25 cellular contexts compared by ENCODE assay signal in the genomic region with DNA sequence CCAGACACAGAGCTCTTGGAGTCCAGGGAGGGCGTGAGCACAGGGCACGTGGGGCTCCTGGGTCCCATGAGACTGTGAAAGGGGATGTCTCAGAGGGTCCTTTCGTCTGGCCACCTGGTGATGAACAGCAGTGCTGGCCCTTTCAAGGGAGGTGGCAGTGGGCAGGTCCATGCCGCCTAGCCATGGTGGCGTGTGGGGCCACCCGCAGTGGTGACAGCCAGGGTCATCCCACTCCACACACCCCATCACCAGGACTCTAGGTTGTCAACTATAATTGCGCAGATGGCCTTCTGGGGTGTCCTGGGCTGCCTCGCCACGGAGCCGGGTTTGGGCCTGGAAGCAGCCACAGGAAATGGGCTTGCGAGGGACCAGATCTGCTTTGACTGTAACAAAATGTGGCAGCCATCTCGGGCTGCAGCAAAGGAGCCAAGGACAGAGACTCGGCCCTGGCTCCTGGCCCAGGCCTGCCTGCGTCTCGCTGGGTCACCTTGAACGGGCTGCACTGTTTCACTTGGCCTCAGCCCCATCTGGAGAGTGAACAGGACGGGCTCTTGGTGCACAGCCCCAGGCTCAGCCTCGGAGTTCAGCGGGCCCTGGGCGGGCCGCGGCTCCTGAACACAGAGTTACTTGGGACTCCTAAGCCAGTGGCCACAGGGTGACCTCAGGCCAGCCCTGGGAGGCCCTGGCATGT.
DNase-seq lines count a peak whose midpoint lies in the region; ATAC-seq and TF ChIP-seq lines count a peak whose summit lies in the region.
"Had no signal": no experiment of that assay in that cellular context is flagged by ENCODE, and none has a peak within 500 bp of the region (broad histone marks: within the 10 kb centered on the region; RNA-seq: fewer than 3 reads in every experiment).

No MANE protein-coding gene starts in this region.

- BruUV-seq in PC-9 (replicated peaks; lab: Mats Ljungman, UMichigan) (no TSS peak), mammary epithelial cell (replicated peaks; lab: Mats Ljungman, UMichigan) (no TSS peak)

- POLR2A ChIA-PET in PC-9 (lab: Charles Lee; ENCODE audit: unreplicated experiment) = no interaction called here

- no peaks in the 10 kb centered on the region; a peak in 1 of 7 replicates for H3K36me3 Mint-ChIP-seq in H9 (ENCODE audit: insufficient read depth in 1 of 3, low read depth in 3 of 3)
- H3K36me3 Mint-ChIP-seq in stimulated activated effector memory CD8-positive, alpha-beta T cell treated with anti-CD3 and anti-CD28 coated beads, Interleukin-12 subunit alpha, Interleukin-12 subunit beta, amount 100 ng/mL, for 72 hours = no peaks in the 10 kb centered on the region
- H3K36me3 Mint-ChIP-seq: activated naive CD4-positive, alpha-beta T cell treated with anti-CD3 and anti-CD28 coated beads, Interleukin-2, amount 50 U/mL, for 72 hours; CD8-positive, alpha-beta memory T cell; naive thymus-derived CD8-positive, alpha-beta T cell had no signal

- H3K4me1 ChIP-seq in H9 (ENCODE audit: insufficient read depth, low read length) (peaks cover 4% of the 10 kb centered on the region; the same call in 1 of the 2 replicates), PC-9 (replicated peaks; ENCODE audit: insufficient read depth) (no peaks in the 10 kb centered on the region), mammary epithelial cell (ENCODE audit: insufficient read depth, low read length) (no peaks in the 10 kb centered on the region)
- H3K4me1 ChIP-seq: esophagus squamous epithelium had no signal

- no peak overlapping the region for H3K56ac ChIP-seq in H9 (ENCODE audit: insufficient read length, low read depth, low read length)

- CTCF ChIA-PET in PC-9 (lab: Charles Lee) = no interaction called here
- CTCF ChIA-PET in mammary epithelial cell (lab: Charles Lee; ENCODE audit: low non-redundant PET) = no interaction called here

- no peak overlapping the region for H2BK120ac ChIP-seq in H9 (ENCODE audit: low read depth, low read length, poor library complexity, severe bottlenecking)

- no peak overlapping the region for H2BK12ac ChIP-seq in H9 (ENCODE audit: insufficient read length, low read depth, low read length)

- H3T11ph ChIP-seq in H9 (ENCODE audit: low read length) = no peak overlapping the region

- H2BK5ac ChIP-seq in H9 (ENCODE audit: insufficient read length, low read length) = no peak overlapping the region

- no peaks in the 10 kb centered on the region for H3K79me1 ChIP-seq in H9 (ENCODE audit: insufficient read depth, low read depth, low read length, poor library complexity, severe bottlenecking)

- TF ChIP-seq CTCF in H9 (conservative IDR thresholded peaks at IDR 0.05) = no peak
- TF ChIP-seq CTCF in PC-9 (conservative IDR thresholded peaks at IDR 0.05) = no peak
- TF ChIP-seq CTCF in mammary epithelial cell (conservative IDR thresholded peaks at IDR 0.05 in 1 of 2, IDR thresholded peaks at IDR 0.05 in 1 of 2; ENCODE audit: extremely low read depth in 1 of 2, insufficient read depth in 1 of 2, low read depth in 1 of 2, low read length in 2 of 2) = no peak

- H3F3A ChIP-seq in PC-9 (ENCODE audit: insufficient read depth, low read depth) = no peaks in the 10 kb centered on the region

- H3K27ac Mint-ChIP-seq in H9 = peak overlapping the region in 1 of 3 experiments; percentile 52; a peak in 1 of 7 replicates
- no peak overlapping the region for H3K27ac Mint-ChIP-seq in stimulated activated effector memory CD8-positive, alpha-beta T cell treated with anti-CD3 and anti-CD28 coated beads, Interleukin-12 subunit alpha, Interleukin-12 subunit beta, amount 100 ng/mL, for 72 hours
- H3K27ac Mint-ChIP-seq: activated B cell treated with CpG ODN at 0.5 μM for 24 hours; activated CD4-positive, alpha-beta memory T cell treated with anti-CD3 and anti-CD28 coated beads, Interleukin-2, amount 10 ng/mL, durations not matched to agents 7 days and 5 days; activated naive CD4-positive, alpha-beta T cell treated with anti-CD3 and anti-CD28 coated beads, Interleukin-2, amount 50 U/mL, for 72 hours; activated T-cell treated with anti-CD3 and anti-CD28 coated beads, Interleukin-2, amount 50 U/mL, for 24 hours; CD8-positive, alpha-beta memory T cell; naive thymus-derived CD8-positive, alpha-beta T cell; progenitor cell of endocrine pancreas; T-helper 2 cell treated with Interferon-gamma antibody and Interleukin-4, amounts not matched to agents 5 μg/mL and 100 μg/mL, for 36 hours had no signal

- H4K8ac ChIP-seq in H9 (replicated peaks; ENCODE audit: insufficient read length, low read depth, low read length) = no peak overlapping the region

- H3K4me2 ChIP-seq in H9 (ENCODE audit: insufficient read depth, insufficient read length, low read length) (no peak overlapping the region), PC-9 (no peak overlapping the region), mammary epithelial cell (ENCODE audit: insufficient read depth, low read depth, low read length) (no peak overlapping the region)

- H3K9ac ChIP-seq in H9 (ENCODE audit: extremely low read depth, insufficient read length, low read length) (no peak overlapping the region), mammary epithelial cell (ENCODE audit: insufficient read depth, low read length) (no peak overlapping the region)

- ATAC-seq in stimulated activated effector memory CD8-positive, alpha-beta T cell treated with anti-CD3 and anti-CD28 coated beads, Interleukin-12 subunit alpha, Interleukin-12 subunit beta, amount 100 ng/mL, for 72 hours = peak; percentile 32
- ATAC-seq in GM21528 (IDR thresholded peaks at IDR 0.05; ENCODE audit: low FRiP score, unreplicated experiment) (no peak), GM18907 (IDR thresholded peaks at IDR 0.05; ENCODE audit: unreplicated experiment) (no peak)
- ATAC-seq: activated naive CD4-positive, alpha-beta T cell treated with anti-CD3 and anti-CD28 coated beads, Interleukin-2, amount 50 U/mL, for 72 hours; naive thymus-derived CD8-positive, alpha-beta T cell had no signal

- H3K23ac ChIP-seq in H9 (ENCODE audit: insufficient read length, low read depth, low read length) = no peak overlapping the region

- no CpG with 5 or more reads among the region's 22 CpGs for WGBS in H9 (ENCODE audit: extremely low coverage, insufficient read length, low lambda C conversion rate)
- 30% methylated on average over 20 of the region's 22 CpGs for WGBS in mammary epithelial cell (ENCODE audit: low coverage, missing lambda C conversion rate)

- no peak overlapping the region for H2BK15ac ChIP-seq in H9 (ENCODE audit: low read depth, low read length)

- H3K9me2 ChIP-seq in PC-9 (ENCODE audit: insufficient read depth) = no peaks in the 10 kb centered on the region

- H3K27ac ChIP-seq in H9 (ENCODE audit: insufficient read length, low read depth, low read length) (no peak overlapping the region), cingulate gyrus (ENCODE audit: low read depth, low read length) (peak overlapping the region; percentile 79), PC-9 (no peak overlapping the region), mammary epithelial cell (ENCODE audit: insufficient read depth, low read depth, low read length) (no peak overlapping the region)
- H3K27ac ChIP-seq: esophagus squamous epithelium, SK-N-MC had no signal

- H4K20me1 ChIP-seq in H9 (ENCODE audit: control insufficient read depth, insufficient read depth, insufficient read length) (no peaks in the 10 kb centered on the region), PC-9 (ENCODE audit: insufficient read depth) (no peaks in the 10 kb centered on the region), mammary epithelial cell (ENCODE audit: insufficient read depth, low read length) (no peaks in the 10 kb centered on the region)

- H3K4me3 ChIP-seq in PC-9 (no peak overlapping the region), mammary epithelial cell (replicated peaks in 1 of 3; ENCODE audit: insufficient read depth in 1 of 3, low read depth in 2 of 3, low read length in 3 of 3) (no peak overlapping the region)
- H3K4me3 ChIP-seq: esophagus squamous epithelium, lung, SK-N-MC had no signal

- no peaks in the 10 kb centered on the region for H3K23me2 ChIP-seq in H9 (ENCODE audit: insufficient read length, low read depth, low read length, poor library complexity, severe bottlenecking)

- no peak overlapping the region for H4K5ac ChIP-seq in H9 (ENCODE audit: insufficient read length, low read depth, low read length)

- H3K79me2 ChIP-seq in H9 (ENCODE audit: insufficient read depth, low read length) (no peaks in the 10 kb centered on the region), PC-9 (ENCODE audit: low read depth) (no peaks in the 10 kb centered on the region), mammary epithelial cell (ENCODE audit: insufficient read depth, low read length) (no peaks in the 10 kb centered on the region)

- peaks cover 14 to 20% of the 10 kb centered on the region in 2 experiments for H3K4me1 Mint-ChIP-seq in H9
- no peaks in the 10 kb centered on the region for H3K4me1 Mint-ChIP-seq in stimulated activated effector memory CD8-positive, alpha-beta T cell treated with anti-CD3 and anti-CD28 coated beads, Interleukin-12 subunit alpha, Interleukin-12 subunit beta, amount 100 ng/mL, for 72 hours
- H3K4me1 Mint-ChIP-seq: activated B cell treated with CpG ODN at 0.5 μM for 24 hours; activated CD4-positive, alpha-beta memory T cell treated with anti-CD3 and anti-CD28 coated beads, Interleukin-2, amount 10 ng/mL, durations not matched to agents 7 days and 5 days; CD8-positive, alpha-beta memory T cell; naive thymus-derived CD8-positive, alpha-beta T cell had no signal

- H3K9me3 Mint-ChIP-seq in H9 = peaks cover 0 to 1% of the 10 kb centered on the region in 2 experiments; a peak in 2 of 5 replicates
- no peaks in the 10 kb centered on the region for H3K9me3 Mint-ChIP-seq in stimulated activated effector memory CD8-positive, alpha-beta T cell treated with anti-CD3 and anti-CD28 coated beads, Interleukin-12 subunit alpha, Interleukin-12 subunit beta, amount 100 ng/mL, for 72 hours
- H3K9me3 Mint-ChIP-seq: activated CD4-positive, alpha-beta memory T cell treated with anti-CD3 and anti-CD28 coated beads, Interleukin-2, amount 10 ng/mL, durations not matched to agents 7 days and 5 days; activated naive CD4-positive, alpha-beta T cell treated with anti-CD3 and anti-CD28 coated beads, Interleukin-2, amount 50 U/mL, for 72 hours; activated T-cell treated with anti-CD3 and anti-CD28 coated beads, Interleukin-2, amount 50 U/mL, for 24 hours; CD8-positive, alpha-beta memory T cell; T-helper 2 cell treated with Interferon-gamma antibody and Interleukin-4, amounts not matched to agents 5 μg/mL and 100 μg/mL, for 36 hours had no signal

- H3K27me3 Mint-ChIP-seq in H9 (ENCODE audit: low read depth) = no peaks in the 10 kb centered on the region; the same call in 1 of the 2 replicates
- H3K27me3 Mint-ChIP-seq: activated CD4-positive, alpha-beta memory T cell treated with anti-CD3 and anti-CD28 coated beads, Interleukin-2, amount 10 ng/mL, durations not matched to agents 7 days and 5 days had no signal

- intact Hi-C loops in PC-9 (cut with micrococcal nuclease; ENCODE audit: unreplicated experiment) (no loop called here), mammary epithelial cell (cut with micrococcal nuclease) (no loop called here)

- no peak overlapping the region for H3K4ac ChIP-seq in H9 (ENCODE audit: low read depth, low read length)

- no peak overlapping the region for H2BK20ac ChIP-seq in H9 (ENCODE audit: low read depth, low read length, poor library complexity, severe bottlenecking)

- H3K18ac ChIP-seq in H9 (ENCODE audit: insufficient read length, low read depth, low read length) = no peak overlapping the region

- H3K9me3 ChIP-seq in H9 (ENCODE audit: control insufficient read depth, low read depth, low read length) (no peaks in the 10 kb centered on the region), PC-9 (ENCODE audit: insufficient read depth, low read depth) (no peaks in the 10 kb centered on the region), mammary epithelial cell (replicated peaks; ENCODE audit: insufficient read depth, low read length) (peaks cover 41% of the 10 kb centered on the region)
- H3K9me3 ChIP-seq: esophagus squamous epithelium had no signal

- H2AFZ ChIP-seq in H9 (ENCODE audit: low read length) (no peak overlapping the region), PC-9 (no peak overlapping the region), mammary epithelial cell (ENCODE audit: low read depth, low read length) (no peak overlapping the region)

- in situ Hi-C loops in mammary epithelial cell (cut with MboI; ENCODE audit: low sequenced_read_pairs in 2 of 2) = loop anchor here in 1 of 2 donors (25.0 kb wide), 1 partner anchor 1915 kb away; no protein-coding TSS in a partner anchor

- no peak overlapping the region for H4K91ac ChIP-seq in H9 (ENCODE audit: insufficient read length, low read depth, low read length)

- H3K36me3 ChIP-seq in PC-9 (ENCODE audit: low read depth) = no peaks in the 10 kb centered on the region
- H3K36me3 ChIP-seq in mammary epithelial cell (ENCODE audit: insufficient read depth, low read length) = no peaks in the 10 kb centered on the region
- H3K36me3 ChIP-seq: esophagus squamous epithelium had no signal

- peak; percentile 17 for DNase-seq in H9
- DNase-seq in islet precursor cell = peak; percentile 38
- no peak for DNase-seq in stimulated activated effector memory CD8-positive, alpha-beta T cell treated with anti-CD3 and anti-CD28 coated beads, Interleukin-12 subunit alpha, Interleukin-12 subunit beta, amount 100 ng/mL, for 72 hours (ENCODE audit: low spot score in 2 of 2)
- no peak for DNase-seq in PC-9
- DNase-seq in mammary epithelial cell = no peak
- DNase-seq: activated B cell treated with CpG ODN at 0.5 μM for 24 hours; activated CD4-positive, alpha-beta memory T cell treated with anti-CD3 and anti-CD28 coated beads, Interleukin-2, amount 10 ng/mL, durations not matched to agents 7 days and 5 days; activated T-cell treated with anti-CD3 and anti-CD28 coated beads, Interleukin-2, amount 50 U/mL, for 24 hours; CD8-positive, alpha-beta memory T cell; effector CD4-positive, alpha-beta T cell; esophagus squamous epithelium; GOT3; naive thymus-derived CD8-positive, alpha-beta T cell; NCI-H1048; NCI-H2029; NCI-H446 treated with DMSO at 0.1 percent for 48 hours; stimulated activated CD4-positive, alpha-beta T cell treated with anti-CD3 and anti-CD28 coated beads, Interleukin-4, amount 100 ng/mL, for 4 hours had no signal

- H3K27me3 ChIP-seq in H9 (ENCODE audit: insufficient read depth, low read length) (no peaks in the 10 kb centered on the region), PC-9 (ENCODE audit: insufficient read depth, low read depth) (peaks cover 96% of the 10 kb centered on the region), mammary epithelial cell (ENCODE audit: insufficient read depth, low read length) (no peaks in the 10 kb centered on the region)

- H3K4me3 Mint-ChIP-seq in H9 = no peak overlapping the region
- H3K4me3 Mint-ChIP-seq in stimulated activated effector memory CD8-positive, alpha-beta T cell treated with anti-CD3 and anti-CD28 coated beads, Interleukin-12 subunit alpha, Interleukin-12 subunit beta, amount 100 ng/mL, for 72 hours = no peak overlapping the region
- H3K4me3 Mint-ChIP-seq: activated B cell treated with CpG ODN at 0.5 μM for 24 hours; activated CD4-positive, alpha-beta memory T cell treated with anti-CD3 and anti-CD28 coated beads, Interleukin-2, amount 10 ng/mL, durations not matched to agents 7 days and 5 days; activated T-cell treated with anti-CD3 and anti-CD28 coated beads, Interleukin-2, amount 50 U/mL, for 24 hours; CD8-positive, alpha-beta memory T cell; naive thymus-derived CD8-positive, alpha-beta T cell; T-helper 2 cell treated with Interferon-gamma antibody and Interleukin-4, amounts not matched to agents 5 μg/mL and 100 μg/mL, for 36 hours had no signal

- dilution Hi-C loops in mammary epithelial cell (cut with HindIII; ENCODE audit: low sequenced_read_pairs) = no loop called here

- no peak overlapping the region for H3K14ac ChIP-seq in H9 (ENCODE audit: insufficient read depth, low read length)

- H2AK5ac ChIP-seq in H9 (ENCODE audit: insufficient read length, low read length) = no peak overlapping the region

Comparison
In these comparisons a context has a peak if more than half of its experiments do, and no peak if none do; other contexts are left out.
1. DNase-seq: peak in H9 (single experiment) and islet precursor cell (single experiment); none in stimulated activated effector memory CD8-positive, alpha-beta T cell treated with anti-CD3 and anti-CD28 coated beads, Interleukin-12 subunit alpha, Interleukin-12 subunit beta, amount 100 ng/mL, for 72 hours (0 of 2), PC-9 (0 of 2) and mammary epithelial cell (single experiment).